32 cellular contexts compared by ENCODE assay signal in genomic region chr7:136914016-136914415, GRCh38. TPM values are rescaled to one million over a fixed set of nuclear protein-coding genes. Genes with fewer than 3 reads are reported as not detected.
"Had no signal": no experiment of that assay in that cellular context is flagged by ENCODE, and none has a peak within 500 bp of the region (broad histone marks: within the 10 kb centered on the region; RNA-seq: fewer than 3 reads in every experiment).

No MANE protein-coding gene starts in this region.

- H3K9me3 Mint-ChIP-seq: activated CD4-positive, alpha-beta T cell treated with anti-CD3 and anti-CD28 coated beads, Interleukin-2, amount 10 ng/mL, durations not matched to agents 24 days and 14 days; activated naive CD8-positive, alpha-beta T cell treated with anti-CD3 and anti-CD28 coated beads, Interleukin-2, amount 10 ng/mL, durations not matched to agents 7 days and 5 days had no signal

- H3K36me3 ChIP-seq: brain microvascular endothelial cell, esophagus squamous epithelium, gastroesophageal sphincter, heart right ventricle had no signal

- H3K36me3 Mint-ChIP-seq: activated CD4-positive, alpha-beta memory T cell treated with anti-CD3 and anti-CD28 coated beads for 36 hours; activated naive CD4-positive, alpha-beta T cell treated with anti-CD3 and anti-CD28 coated beads, Interleukin-2, amount 10 ng/mL, durations not matched to agents 7 days and 5 days; activated naive CD4-positive, alpha-beta T cell treated with anti-CD3 and anti-CD28 coated beads, Interleukin-2, amount 50 U/mL, for 72 hours; activated naive CD8-positive, alpha-beta T cell treated with anti-CD3 and anti-CD28 coated beads, Interleukin-2, amount 10 ng/mL, durations not matched to agents 7 days and 5 days had no signal

- H3K4me1 Mint-ChIP-seq: activated CD4-positive, alpha-beta T cell treated with anti-CD3 and anti-CD28 coated beads for 36 hours; activated CD4-positive, alpha-beta T cell treated with anti-CD3 and anti-CD28 coated beads, Interleukin-2, amount 10 ng/mL, durations not matched to agents 24 days and 14 days; activated naive CD4-positive, alpha-beta T cell treated with anti-CD3 and anti-CD28 coated beads, Interleukin-2, amount 10 ng/mL, durations not matched to agents 7 days and 5 days; activated naive CD8-positive, alpha-beta T cell treated with anti-CD3 and anti-CD28 coated beads, Interleukin-2, amount 10 ng/mL, durations not matched to agents 7 days and 5 days had no signal

- DNase-seq: activated CD4-positive, alpha-beta memory T cell treated with anti-CD3 and anti-CD28 coated beads for 36 hours; activated CD4-positive, alpha-beta T cell treated with anti-CD3 and anti-CD28 coated beads for 36 hours; activated CD4-positive, alpha-beta T cell treated with anti-CD3 and anti-CD28 coated beads, Interleukin-2, amount 10 ng/mL, durations not matched to agents 24 days and 14 days; activated CD4-positive, CD25-positive, alpha-beta regulatory T cell; activated CD4-positive, CD25-positive, alpha-beta regulatory T cell treated with anti-CD3 and anti-CD28 coated beads, Interleukin-2, amount 50 U/mL, for 72 hours; activated CD8-positive, alpha-beta memory T cell treated with anti-CD3 and anti-CD28 coated beads, Interleukin-2, amount 50 U/mL, for 48 hours; activated gamma-delta T cell; activated naive CD4-positive, alpha-beta T cell; activated naive CD4-positive, alpha-beta T cell treated with anti-CD3 and anti-CD28 coated beads, Interleukin-2, amount 10 ng/mL, durations not matched to agents 7 days and 5 days; activated naive CD8-positive, alpha-beta T cell treated with anti-CD3 and anti-CD28 coated beads, Interleukin-2, amount 10 ng/mL, durations not matched to agents 7 days and 5 days; activated T-cell treated with anti-CD3 and anti-CD28 coated beads for 4 hours; activated T-cell treated with anti-CD3 and anti-CD28 coated beads, Interleukin-2, amount 50 U/mL, for 24 hours; activated T-cell treated with anti-CD3 and anti-CD28 coated beads, Interleukin-2, amount 50 U/mL, for 72 hours; amniotic stem cell; anterior cingulate cortex; brain microvascular endothelial cell; caudate nucleus; cortex of kidney; dermis blood vessel endothelial cell; effector CD4-positive, alpha-beta T cell; effector memory CD8-positive, alpha-beta T cell; esophagus squamous epithelium; foreskin melanocyte; heart right ventricle; T-helper 2 cell had no signal

- FAIRE-seq: astrocyte, colon had no signal

- H3K27me3 ChIP-seq: brain microvascular endothelial cell, esophagus squamous epithelium, gastroesophageal sphincter, heart right ventricle, hepatocyte had no signal

- H3K27ac Mint-ChIP-seq: activated CD4-positive, alpha-beta memory T cell treated with anti-CD3 and anti-CD28 coated beads for 36 hours; activated CD4-positive, alpha-beta T cell treated with anti-CD3 and anti-CD28 coated beads for 36 hours; activated CD4-positive, alpha-beta T cell treated with anti-CD3 and anti-CD28 coated beads, Interleukin-2, amount 10 ng/mL, durations not matched to agents 24 days and 14 days; activated naive CD4-positive, alpha-beta T cell treated with anti-CD3 and anti-CD28 coated beads, Interleukin-2, amount 10 ng/mL, durations not matched to agents 7 days and 5 days; activated naive CD4-positive, alpha-beta T cell treated with anti-CD3 and anti-CD28 coated beads, Interleukin-2, amount 50 U/mL, for 72 hours; activated naive CD8-positive, alpha-beta T cell treated with anti-CD3 and anti-CD28 coated beads, Interleukin-2, amount 10 ng/mL, durations not matched to agents 7 days and 5 days; activated T-cell treated with anti-CD3 and anti-CD28 coated beads, Interleukin-2, amount 50 U/mL, for 24 hours; activated T-cell treated with anti-CD3 and anti-CD28 coated beads, Interleukin-2, amount 50 U/mL, for 72 hours; effector memory CD8-positive, alpha-beta T cell had no signal

- H3K9me3 ChIP-seq: esophagus squamous epithelium, gastroesophageal sphincter, heart right ventricle had no signal

- ATAC-seq: activated CD4-positive, alpha-beta T cell treated with anti-CD3 and anti-CD28 coated beads for 36 hours; activated naive CD4-positive, alpha-beta T cell treated with anti-CD3 and anti-CD28 coated beads, Interleukin-2, amount 50 U/mL, for 72 hours; activated T-cell treated with anti-CD3 and anti-CD28 coated beads, Interleukin-2, amount 50 U/mL, for 72 hours; effector memory CD8-positive, alpha-beta T cell; gastroesophageal sphincter; heart right ventricle had no signal

- H3K27ac ChIP-seq: brain microvascular endothelial cell, epithelial cell of prostate, esophagus squamous epithelium, gastroesophageal sphincter, heart right ventricle, hepatocyte had no signal

- H3K79me2 ChIP-seq: hepatocyte had no signal

- H3K4me3 ChIP-seq: esophagus squamous epithelium, gastroesophageal sphincter, heart right ventricle, hepatocyte had no signal

- H3K27me3 Mint-ChIP-seq: activated CD4-positive, alpha-beta memory T cell treated with anti-CD3 and anti-CD28 coated beads for 36 hours; activated CD4-positive, alpha-beta T cell treated with anti-CD3 and anti-CD28 coated beads for 36 hours; activated CD4-positive, alpha-beta T cell treated with anti-CD3 and anti-CD28 coated beads, Interleukin-2, amount 10 ng/mL, durations not matched to agents 24 days and 14 days; activated naive CD4-positive, alpha-beta T cell treated with anti-CD3 and anti-CD28 coated beads, Interleukin-2, amount 10 ng/mL, durations not matched to agents 7 days and 5 days; activated naive CD8-positive, alpha-beta T cell treated with anti-CD3 and anti-CD28 coated beads, Interleukin-2, amount 10 ng/mL, durations not matched to agents 7 days and 5 days; activated T-cell treated with anti-CD3 and anti-CD28 coated beads, Interleukin-2, amount 50 U/mL, for 24 hours; effector memory CD8-positive, alpha-beta T cell had no signal

- H3K4me1 ChIP-seq: esophagus squamous epithelium, gastroesophageal sphincter had no signal

- H3K4me3 Mint-ChIP-seq: activated CD4-positive, alpha-beta memory T cell treated with anti-CD3 and anti-CD28 coated beads for 36 hours; activated CD4-positive, alpha-beta T cell treated with anti-CD3 and anti-CD28 coated beads for 36 hours; activated CD4-positive, alpha-beta T cell treated with anti-CD3 and anti-CD28 coated beads, Interleukin-2, amount 10 ng/mL, durations not matched to agents 24 days and 14 days; activated naive CD4-positive, alpha-beta T cell treated with anti-CD3 and anti-CD28 coated beads, Interleukin-2, amount 10 ng/mL, durations not matched to agents 7 days and 5 days; activated naive CD8-positive, alpha-beta T cell treated with anti-CD3 and anti-CD28 coated beads, Interleukin-2, amount 10 ng/mL, durations not matched to agents 7 days and 5 days; activated T-cell treated with anti-CD3 and anti-CD28 coated beads, Interleukin-2, amount 50 U/mL, for 24 hours; activated T-cell treated with anti-CD3 and anti-CD28 coated beads, Interleukin-2, amount 50 U/mL, for 72 hours; effector memory CD8-positive, alpha-beta T cell had no signal

- H2AFZ ChIP-seq: hepatocyte had no signal

- H3K4me2 ChIP-seq: hepatocyte had no signal

RNA-seq across cellular contexts. Expression of gene CHRM2, which starts 45.6 kb away (rescaled TPM):
- total RNA-seq: activated CD4-positive, alpha-beta memory T cell treated with anti-CD3 and anti-CD28 coated beads for 36 hours; activated CD4-positive, alpha-beta T cell treated with anti-CD3 and anti-CD28 coated beads for 36 hours; activated CD4-positive, alpha-beta T cell treated with anti-CD3 and anti-CD28 coated beads, Interleukin-2, amount 10 ng/mL, durations not matched to agents 24 days and 14 days; activated naive CD4-positive, alpha-beta T cell treated with anti-CD3 and anti-CD28 coated beads, Interleukin-2, amount 50 U/mL, for 72 hours; activated naive CD8-positive, alpha-beta T cell treated with anti-CD3 and anti-CD28 coated beads, Interleukin-2, amount 10 ng/mL, durations not matched to agents 7 days and 5 days; activated T-cell treated with anti-CD3 and anti-CD28 coated beads, Interleukin-2, amount 50 U/mL, for 72 hours; astrocyte; chondrocyte; dermis blood vessel endothelial cell had no signal
